1 cellular context compared by ENCODE assay signal in genomic region chr17:42980274-42980765, GRCh38.
TF ChIP-seq lines count a peak whose summit lies in the region.

Gene RUNDC1, plus strand, starts transcription at chr17:42980565. Its CDS starts 12 bp downstream, at chr17:42980577.

TF ChIP-seq in HepG2, 621 proteins besides CTCF, POLR2A, EP300 and RAD21 (continued from another document and continues in another):
- no peak for TF ChIP-seq ATF6 (CRISPR knock-in tag; conservative IDR thresholded peaks at IDR 0.05)
- TF ChIP-seq ARID4A (CRISPR knock-in tag; IDR thresholded peaks at IDR 0.05; ENCODE audit: borderline replicate concordance), result peak; percentile 99
- TF ChIP-seq ZNF710 (CRISPR knock-in tag; IDR thresholded peaks at IDR 0.05; ENCODE audit: borderline replicate concordance), result no peak
- no peak for TF ChIP-seq ZNF362 (CRISPR knock-in tag; IDR thresholded peaks at IDR 0.05; ENCODE audit: borderline replicate concordance)
- no peak for TF ChIP-seq ZNF484 (CRISPR knock-in tag; IDR thresholded peaks at IDR 0.05; ENCODE audit: borderline replicate concordance, low read depth)
- no peak for TF ChIP-seq RNF219 (CRISPR knock-in tag; IDR thresholded peaks at IDR 0.05)
- no peak for TF ChIP-seq E2F1 (CRISPR knock-in tag; IDR thresholded peaks at IDR 0.05)
- no peak for TF ChIP-seq KLF11 (CRISPR knock-in tag; IDR thresholded peaks at IDR 0.05)
- no peak for TF ChIP-seq ZNF629 (CRISPR knock-in tag; conservative IDR thresholded peaks at IDR 0.05)
- no peak for TF ChIP-seq ZKSCAN1 (IDR thresholded peaks at IDR 0.05; ENCODE audit: low read length)
- no peak for TF ChIP-seq FOXM1 (CRISPR knock-in tag; IDR thresholded peaks at IDR 0.05)
- TF ChIP-seq ZNF3 (CRISPR knock-in tag; IDR thresholded peaks at IDR 0.05), result no peak
- TF ChIP-seq ARID5B (CRISPR knock-in tag; IDR thresholded peaks at IDR 0.05), result 0 out of 2 replicates have a peak, but pooled peaks have one; percentile 6
- 0 out of 2 replicates have a peak, but pooled peaks have one; percentile 60 for TF ChIP-seq ZNF576 (CRISPR knock-in tag; IDR thresholded peaks at IDR 0.05)
- TF ChIP-seq CCAR2 (optimal IDR thresholded peaks at IDR 0.05; ENCODE audit: low read depth, low read length), result no peak
- TF ChIP-seq POLR2G (IDR thresholded peaks at IDR 0.05; ENCODE audit: low read depth, low read length), result peak; percentile 84
- no peak; the same call in 1 of the 2 replicates for TF ChIP-seq HIVEP1 (CRISPR knock-in tag; IDR thresholded peaks at IDR 0.05)
- no peak for TF ChIP-seq CENPT (CRISPR knock-in tag; IDR thresholded peaks at IDR 0.05; ENCODE audit: low read depth)
- peak; percentile 85 for TF ChIP-seq MXD4 (CRISPR knock-in tag; IDR thresholded peaks at IDR 0.05)
- TF ChIP-seq PAXIP1 (CRISPR knock-in tag; conservative IDR thresholded peaks at IDR 0.05), result 0 out of 2 replicates have a peak, but pooled peaks have one; percentile 11
- no peak for TF ChIP-seq ZNF317 (CRISPR knock-in tag; IDR thresholded peaks at IDR 0.05)
- no peak; the same call in none of the 2 replicates for TF ChIP-seq ZNF792 (CRISPR knock-in tag; IDR thresholded peaks at IDR 0.05)
